20 cellular contexts compared by ENCODE assay signal in the genomic region with DNA sequence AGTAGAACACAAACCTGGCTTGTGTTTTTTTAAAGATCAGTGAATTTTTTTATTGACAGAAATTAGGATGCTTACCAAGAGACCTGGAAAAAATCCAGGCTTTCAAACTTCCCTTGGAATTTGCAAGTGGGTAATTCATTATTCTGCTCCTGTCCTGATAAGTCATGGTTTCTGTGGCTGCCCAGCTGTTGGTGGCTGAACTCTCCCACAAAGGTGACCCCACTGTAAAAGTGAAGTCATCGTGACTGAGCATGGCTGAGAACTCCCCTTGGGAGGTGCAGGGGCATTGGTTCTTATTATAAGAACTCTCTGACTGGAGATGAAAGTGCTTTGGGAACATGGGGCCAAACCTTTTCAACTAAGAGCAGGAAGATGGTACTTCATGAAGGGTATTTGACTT. TPM values are rescaled to one million over a fixed set of nuclear protein-coding genes. Genes with fewer than 3 reads are reported as not detected.
DNase-seq lines count a peak whose midpoint lies in the region; FAIRE-seq and TF ChIP-seq lines count a peak whose summit lies in the region.
"Had no signal": no experiment of that assay in that cellular context is flagged by ENCODE, and none has a peak within 500 bp of the region (broad histone marks: within the 10 kb centered on the region; RNA-seq: fewer than 3 reads in every experiment).

No MANE protein-coding gene starts in this region.

- no peak overlapping the region for H3K4me3 Mint-ChIP-seq in neural progenitor cell
- H3K4me3 Mint-ChIP-seq: activated T-helper 1 cell treated with anti-CD3 and anti-CD28 coated beads, Interleukin-12 subunit alpha, Interleukin-12 subunit beta, Interleukin-2, Interleukin-4 antibody, amounts not matched to agents 30 ng/mL and 10 ng/mL and 1 ng/mL, durations not matched to agents 14 hours and 24 hours and 36 hours; H9; stimulated activated effector memory CD8-positive, alpha-beta T cell treated with anti-CD3 and anti-CD28 coated beads, Interleukin-12 subunit alpha, Interleukin-12 subunit beta, amount 100 ng/mL, for 72 hours had no signal

- no peak overlapping the region for H3K27ac ChIP-seq in endothelial cell of umbilical vein (ENCODE audit: insufficient read depth, low read depth, low read length)
- no peak overlapping the region for H3K27ac ChIP-seq in neural progenitor cell
- no peak overlapping the region for H3K27ac ChIP-seq in caudate nucleus (ENCODE audit: low read depth, low read length)
- H3K27ac ChIP-seq in smooth muscle cell (ENCODE audit: low read depth), result no peak overlapping the region
- H3K27ac ChIP-seq: parathyroid adenoma, tibial artery had no signal

- TF ChIP-seq POLR2A in H54 (IDR thresholded peaks at IDR 0.05; ENCODE audit: low read depth, low read length) (no peak), endothelial cell of umbilical vein (IDR thresholded peaks at IDR 0.05; ENCODE audit: low read depth, low read length) (no peak)

- POLR2A ChIA-PET in endothelial cell of umbilical vein (lab: Charles Lee), result no interaction called here

- no peaks in the 10 kb centered on the region for H3K27me3 ChIP-seq in endothelial cell of umbilical vein (ENCODE audit: control insufficient read depth in 2 of 2, insufficient read depth in 2 of 2, low read length in 2 of 2)
- no peaks in the 10 kb centered on the region for H3K27me3 ChIP-seq in neural progenitor cell
- H3K27me3 ChIP-seq in smooth muscle cell (ENCODE audit: low read depth), result no peaks in the 10 kb centered on the region
- H3K27me3 ChIP-seq: tibial artery had no signal

- H3K9ac ChIP-seq in endothelial cell of umbilical vein (replicated peaks; ENCODE audit: extremely low read depth, insufficient read depth, low read length) (no peak overlapping the region), neural progenitor cell (no peak overlapping the region), smooth muscle cell (ENCODE audit: low read depth) (no peak overlapping the region)
- H3K9ac ChIP-seq: parathyroid adenoma had no signal

- no peak overlapping the region for H2AFZ ChIP-seq in endothelial cell of umbilical vein (ENCODE audit: low read depth, low read length)
- no peak overlapping the region for H2AFZ ChIP-seq in neural progenitor cell (replicated peaks)
- no peak overlapping the region for H2AFZ ChIP-seq in smooth muscle cell (ENCODE audit: low read depth)
- H2AFZ ChIP-seq: parathyroid adenoma had no signal

- H3K36me3 ChIP-seq in endothelial cell of umbilical vein (ENCODE audit: control insufficient read depth in 2 of 2, extremely low read depth in 1 of 2, insufficient read depth in 2 of 2, low read length in 2 of 2) (no peaks in the 10 kb centered on the region), neural progenitor cell (no peaks in the 10 kb centered on the region), smooth muscle cell (ENCODE audit: low read depth) (no peaks in the 10 kb centered on the region)
- H3K36me3 ChIP-seq: tibial artery had no signal

- CTCF ChIA-PET in endothelial cell of umbilical vein (lab: Charles Lee), result interaction anchor here (1.2 kb wide), 1 partner anchor 21 kb away, joined by 3 read pairs; no protein-coding TSS in a partner anchor

- no peak overlapping the region for H3K4me2 ChIP-seq in endothelial cell of umbilical vein (ENCODE audit: insufficient read depth, low read length)
- no peak overlapping the region for H3K4me2 ChIP-seq in neural progenitor cell
- no peak overlapping the region for H3K4me2 ChIP-seq in smooth muscle cell

- no peaks in the 10 kb centered on the region for H4K20me1 ChIP-seq in endothelial cell of umbilical vein (replicated peaks; ENCODE audit: control insufficient read depth, extremely low read depth, insufficient read depth, low read length)
- no peaks in the 10 kb centered on the region for H4K20me1 ChIP-seq in neural progenitor cell (ENCODE audit: low read depth)
- H4K20me1 ChIP-seq in smooth muscle cell (ENCODE audit: low read depth), result no peaks in the 10 kb centered on the region

- H3K9me1 ChIP-seq in endothelial cell of umbilical vein (replicated peaks; ENCODE audit: control insufficient read depth, extremely low read depth, insufficient read depth, low read length), result no peaks in the 10 kb centered on the region

- 73% methylated on average over 1 of the region's 1 CpG for WGBS in smooth muscle cell (ENCODE audit: low lambda C conversion rate)

- peak overlapping the region; percentile 69 for H3K27ac Mint-ChIP-seq in neural progenitor cell
- H3K27ac Mint-ChIP-seq: activated T-helper 1 cell treated with anti-CD3 and anti-CD28 coated beads, Interleukin-12 subunit alpha, Interleukin-12 subunit beta, Interleukin-2, Interleukin-4 antibody, amounts not matched to agents 30 ng/mL and 10 ng/mL and 1 ng/mL, durations not matched to agents 14 hours and 24 hours and 36 hours; stimulated activated effector memory CD8-positive, alpha-beta T cell treated with anti-CD3 and anti-CD28 coated beads, Interleukin-12 subunit alpha, Interleukin-12 subunit beta, amount 100 ng/mL, for 72 hours had no signal

- H3K27me3 Mint-ChIP-seq in neural progenitor cell (ENCODE audit: insufficient read depth, low read depth), result no peaks in the 10 kb centered on the region

- dilution Hi-C loops in endothelial cell of umbilical vein (cut with MboI; ENCODE audit: extremely low pct_ligation_motif_present, low sequenced_read_pairs), result no loop called here

- FAIRE-seq in H54 (lab: Jason Lieb, UNC) (peak; percentile 79), endothelial cell of umbilical vein (lab: Jason Lieb, UNC) (no peak)
- FAIRE-seq: endometrium, frontal cortex, GM18507 had no signal

- H3K4me1 ChIP-seq in endothelial cell of umbilical vein (ENCODE audit: control insufficient read depth, extremely low read depth, insufficient read depth, low read length) (peaks cover 9% of the 10 kb centered on the region), neural progenitor cell (no peaks in the 10 kb centered on the region), smooth muscle cell (ENCODE audit: low read depth) (no peaks in the 10 kb centered on the region)
- H3K4me1 ChIP-seq: parathyroid adenoma, tibial artery had no signal

- H3K4me1 Mint-ChIP-seq in neural progenitor cell, result peaks cover 16% of the 10 kb centered on the region
- H3K4me1 Mint-ChIP-seq: stimulated activated effector memory CD8-positive, alpha-beta T cell treated with anti-CD3 and anti-CD28 coated beads, Interleukin-12 subunit alpha, Interleukin-12 subunit beta, amount 100 ng/mL, for 72 hours had no signal

- TF ChIP-seq CTCF in endothelial cell of umbilical vein (IDR thresholded peaks at IDR 0.05; ENCODE audit: extremely low read depth in 1 of 2, insufficient read depth in 1 of 2, low read depth in 1 of 2, low read length in 2 of 2) (no peak), neural progenitor cell (IDR thresholded peaks at IDR 0.05) (no peak), GM20000 (IDR thresholded peaks at IDR 0.05; ENCODE audit: extremely low read depth, missing control alignments) (no peak), smooth muscle cell (IDR thresholded peaks at IDR 0.05; ENCODE audit: borderline replicate concordance, insufficient read depth, poor library complexity, severe bottlenecking) (no peak)

- H3K9me3 ChIP-seq in endothelial cell of umbilical vein (replicated peaks; ENCODE audit: control insufficient read depth, insufficient read depth, low read length) (no peaks in the 10 kb centered on the region), neural progenitor cell (ENCODE audit: low read depth) (no peaks in the 10 kb centered on the region), smooth muscle cell (replicated peaks; ENCODE audit: low read depth) (no peaks in the 10 kb centered on the region)
- H3K9me3 ChIP-seq: tibial artery had no signal

- no peaks in the 10 kb centered on the region for H3K9me3 Mint-ChIP-seq in neural progenitor cell
- H3K9me3 Mint-ChIP-seq: activated T-helper 1 cell treated with anti-CD3 and anti-CD28 coated beads, Interleukin-12 subunit alpha, Interleukin-12 subunit beta, Interleukin-2, Interleukin-4 antibody, amounts not matched to agents 30 ng/mL and 10 ng/mL and 1 ng/mL, durations not matched to agents 14 hours and 24 hours and 36 hours; H9; stimulated activated effector memory CD8-positive, alpha-beta T cell treated with anti-CD3 and anti-CD28 coated beads, Interleukin-12 subunit alpha, Interleukin-12 subunit beta, amount 100 ng/mL, for 72 hours had no signal

- no peaks in the 10 kb centered on the region for H3K79me2 ChIP-seq in endothelial cell of umbilical vein (ENCODE audit: control insufficient read depth, insufficient read depth, low read length)
- no peaks in the 10 kb centered on the region for H3K79me2 ChIP-seq in neural progenitor cell (ENCODE audit: low read depth)
- H3K79me2 ChIP-seq in smooth muscle cell (ENCODE audit: low read depth), result no peaks in the 10 kb centered on the region
- H3K79me2 ChIP-seq: parathyroid adenoma had no signal

- DNase-seq in H54 (ENCODE audit: insufficient read length, low spot score) (peak; percentile 45), RPMI7951 (ENCODE audit: low read depth) (peak; percentile 64), endothelial cell of umbilical vein (ENCODE audit: low read depth, low spot score) (peak; percentile 76), neural progenitor cell (ENCODE audit: low spot score) (no peak), LoVo (ENCODE audit: low spot score) (no peak), caudate nucleus (lab: John Stamatoyannopoulos, UW) (no peak), GM20000 (ENCODE audit: low spot score) (no peak), smooth muscle cell (lab: John Stamatoyannopoulos, UW; ENCODE audit: unreplicated experiment) (no peak)
- DNase-seq: activated CD4-positive, CD25-positive, alpha-beta regulatory T cell; cerebellar nuclear complex; H9; NCI-H2029; T-helper 1 cell; tibial artery had no signal

- intact Hi-C loops in endothelial cell of umbilical vein (cut with micrococcal nuclease), result no loop called here

- BruUV-seq in endothelial cell of umbilical vein (replicated peaks; lab: Mats Ljungman, UMichigan), result no TSS peak

- no peaks in the 10 kb centered on the region for H3K36me3 Mint-ChIP-seq in neural progenitor cell
- H3K36me3 Mint-ChIP-seq: stimulated activated effector memory CD8-positive, alpha-beta T cell treated with anti-CD3 and anti-CD28 coated beads, Interleukin-12 subunit alpha, Interleukin-12 subunit beta, amount 100 ng/mL, for 72 hours had no signal

- no peaks in the 10 kb centered on the region for H3F3A ChIP-seq in neural progenitor cell (ENCODE audit: low read depth)
- H3F3A ChIP-seq in smooth muscle cell (ENCODE audit: low read depth), result no peaks in the 10 kb centered on the region

- H3K4me3 ChIP-seq in endothelial cell of umbilical vein (replicated peaks in 1 of 3; ENCODE audit: insufficient read depth in 1 of 3, low read depth in 1 of 3, low read length in 3 of 3) (no peak overlapping the region), neural progenitor cell (no peak overlapping the region), smooth muscle cell (no peak overlapping the region)
- H3K4me3 ChIP-seq: tibial artery had no signal

RNA-seq across cellular contexts. Expression of gene TANC2, which starts 46.6 kb away (rescaled TPM):
- total RNA-seq in RPMI7951 (2014; rRNA removed; shearing (Covaris generic)), result 6.0 TPM in 2 replicates
- total RNA-seq in endothelial cell of umbilical vein, result 23.0 and 30.8 TPM in 2 replicates
- 7.4 and 7.9 TPM in 2 replicates for polyA plus RNA-seq in endothelial cell of umbilical vein
- polyA plus RNA-seq in endothelial cell of umbilical vein (2011; cell fraction: cytosol; rRNA removed), result 3.4 and 4.7 TPM in 2 replicates
- 23.3 and 25.7 TPM in 2 replicates for polyA plus RNA-seq in endothelial cell of umbilical vein (2011; cell fraction: nucleus; rRNA removed)
- 8.7 and 9.0 TPM in 2 replicates for polyA plus RNA-seq in endothelial cell of umbilical vein (2012)
- 99.8 and 144 TPM in 2 replicates for polyA minus RNA-seq in endothelial cell of umbilical vein
- 80.1 TPM for polyA minus RNA-seq in endothelial cell of umbilical vein (2011; cell fraction: cytosol; rRNA and poly(A)+ RNA removed)
- polyA minus RNA-seq in endothelial cell of umbilical vein (2011; cell fraction: nucleus; rRNA and poly(A)+ RNA removed), result 134 and 208 TPM in 2 replicates
- total RNA-seq in neural progenitor cell (ENCODE audit: low replicate concordance), result 6.0 and 8.3 TPM in 2 replicates
- 27.6 and 47.0 TPM in 2 replicates for total RNA-seq in smooth muscle cell
- 8.3 and 30.9 TPM in 2 replicates for polyA plus RNA-seq in smooth muscle cell

Comparison
In these comparisons a context has a peak if more than half of its experiments do, and no peak if none do; other contexts are left out.
1. DNase-seq: peak in H54 (single experiment), RPMI7951 (single experiment) and endothelial cell of umbilical vein (single experiment); none in neural progenitor cell (single experiment), LoVo (single experiment), caudate nucleus (0 of 61), GM20000 (single experiment) and smooth muscle cell (single experiment).